In the genomic region with DNA sequence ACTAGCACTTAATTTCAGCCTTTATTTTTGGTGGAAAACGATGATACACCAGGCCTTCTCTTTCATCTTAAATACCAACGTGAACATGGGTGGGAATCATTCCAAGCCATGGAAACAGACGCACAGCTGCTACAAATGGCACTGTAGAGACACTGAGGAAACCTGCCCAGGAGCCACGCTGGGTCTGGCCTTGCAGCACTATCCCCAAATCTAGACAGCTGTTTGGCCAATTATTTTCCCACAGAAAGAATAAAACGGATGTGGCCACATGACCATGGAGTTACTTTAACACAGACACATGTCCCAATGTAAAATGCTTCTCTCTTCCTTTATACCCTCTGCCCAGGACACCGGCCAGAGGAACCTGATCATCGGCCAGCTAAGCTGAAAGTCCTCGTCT, we compare ENCODE assay signal across 28 cellular contexts.
"Had no signal": no experiment of that assay in that cellular context is flagged by ENCODE, and none has a peak within 500 bp of the region (broad histone marks: within the 10 kb centered on the region; RNA-seq: fewer than 3 reads in every experiment).

No MANE protein-coding gene starts in this region.

- H3K4me3 ChIP-seq: colonic mucosa, esophagus squamous epithelium, lung, psoas muscle, sigmoid colon, skin epidermis, spleen, thoracic aorta, tibial nerve, upper lobe of right lung, vagina had no signal

- H3K4me3 Mint-ChIP-seq: dendritic cell treated with granulocyte-macrophage colony-stimulating factor and Interleukin-4, amounts not matched to agents 40 ng/mL and 50 ng/mL, for 4 days; immature natural killer cell; memory B cell; naive B cell; natural killer cell treated with Interleukin-12 subunit alpha and Interleukin-12 subunit beta and Interleukin-15 and Interleukin-18, amount 100 ng/mL, for 72 hours; stimulated activated memory B cell treated with anti-CD40 and anti-IgM and Interleukin-4, amounts not matched to agents 10 μg/mL and 1 μg/mL and 100 μg/mL, for 72 hours had no signal

- H3K4me1 Mint-ChIP-seq: immature natural killer cell; memory B cell; naive B cell; stimulated activated memory B cell treated with anti-CD40 and anti-IgM and Interleukin-4, amounts not matched to agents 10 μg/mL and 1 μg/mL and 100 μg/mL, for 72 hours had no signal

- H3K27me3 Mint-ChIP-seq: dendritic cell treated with granulocyte-macrophage colony-stimulating factor and Interleukin-4, amounts not matched to agents 40 ng/mL and 50 ng/mL, for 4 days; memory B cell; naive B cell; natural killer cell treated with Interleukin-12 subunit alpha and Interleukin-12 subunit beta and Interleukin-15 and Interleukin-18, amount 100 ng/mL, for 72 hours; stimulated activated memory B cell treated with anti-CD40 and anti-IgM and Interleukin-4, amounts not matched to agents 10 μg/mL and 1 μg/mL and 100 μg/mL, for 72 hours had no signal

- H3K4me1 ChIP-seq: esophagus squamous epithelium, psoas muscle, spleen, upper lobe of right lung, vagina had no signal

- H3K27me3 ChIP-seq: colonic mucosa, esophagus squamous epithelium, sigmoid colon, spleen, tibial nerve, upper lobe of right lung, vagina had no signal

- DNase-seq: effector CD8-positive, alpha-beta T cell; erythroblast; esophagus squamous epithelium; foreskin melanocyte; hypothalamus; immature natural killer cell; islet precursor cell; left ventricle myocardium superior; naive B cell; nucleus accumbens; psoas muscle; right cardiac atrium; sigmoid colon; spleen; stimulated activated CD4-positive, alpha-beta T cell treated with anti-CD3 and anti-CD28 coated beads, Interleukin-4, amount 100 ng/mL, for 4 hours; stimulated activated naive CD8-positive, alpha-beta T cell treated with anti-CD3 and anti-CD28 coated beads, Interleukin-15, Interleukin-2, amounts not matched to agents 100 U/mL and 50 U/mL, for 24 hours; substantia nigra; upper lobe of right lung had no signal

- H3K27ac ChIP-seq: colonic mucosa, esophagus squamous epithelium, psoas muscle, sigmoid colon, skin epidermis, spleen, thoracic aorta, tibial nerve, upper lobe of right lung, vagina had no signal

- ATAC-seq: left ventricle myocardium superior; natural killer cell treated with Interleukin-12 subunit alpha and Interleukin-12 subunit beta and Interleukin-15 and Interleukin-18, amount 100 ng/mL, for 72 hours; psoas muscle; right cardiac atrium; stimulated activated memory B cell treated with anti-CD40 and anti-IgM and Interleukin-4, amounts not matched to agents 10 μg/mL and 1 μg/mL and 100 μg/mL, for 72 hours; stimulated activated naive CD8-positive, alpha-beta T cell treated with anti-CD3 and anti-CD28 coated beads, Interleukin-15, Interleukin-2, amounts not matched to agents 100 U/mL and 50 U/mL, for 24 hours; upper lobe of right lung had no signal

- H3K9me3 ChIP-seq: colonic mucosa, esophagus squamous epithelium, psoas muscle, sigmoid colon, spleen, thoracic aorta, tibial nerve, upper lobe of right lung, vagina had no signal

- H3K27ac Mint-ChIP-seq: dendritic cell treated with granulocyte-macrophage colony-stimulating factor and Interleukin-4, amounts not matched to agents 40 ng/mL and 50 ng/mL, for 4 days; memory B cell; natural killer cell treated with Interleukin-12 subunit alpha and Interleukin-12 subunit beta and Interleukin-15 and Interleukin-18, amount 100 ng/mL, for 72 hours; stimulated activated memory B cell treated with anti-CD40 and anti-IgM and Interleukin-4, amounts not matched to agents 10 μg/mL and 1 μg/mL and 100 μg/mL, for 72 hours had no signal
